In genomic region chr17:2151634-2152033, GRCh38 we compare ENCODE assay signal across 11 cellular contexts.
"Had no signal": no experiment of that assay in that cellular context is flagged by ENCODE, and none has a peak within 500 bp of the region (broad histone marks: within the 10 kb centered on the region; RNA-seq: fewer than 3 reads in every experiment).

No MANE protein-coding gene starts in this region.

- FAIRE-seq: pancreas, urothelium cell line had no signal

- H3K4me1 ChIP-seq: pancreas had no signal

- H3K27ac ChIP-seq: pancreas had no signal

- H3K9me3 ChIP-seq: pancreas had no signal

- H3K36me3 ChIP-seq: pancreas had no signal

- DNase-seq: activated CD4-positive, alpha-beta T cell treated with anti-CD3 and anti-CD28 coated beads, Interleukin-2, amount 50 U/mL, for 4 hours; activated CD4-positive, CD25-positive, alpha-beta regulatory T cell treated with anti-CD3 and anti-CD28 coated beads, Interleukin-2, amount 50 U/mL, for 72 hours; activated gamma-delta T cell treated with Interleukin-2 at 50 U/mL for 16 hours; activated T-cell treated with anti-CD3 and anti-CD28 coated beads, Interleukin-2, amount 50 U/mL, for 48 hours; caudate nucleus; cortex of kidney; effector memory CD8-positive, alpha-beta T cell; immature natural killer cell; stimulated activated CD4-positive, alpha-beta T cell treated with anti-CD3 and anti-CD28 coated beads, Interleukin-4, amount 100 ng/mL, for 24 hours had no signal

- ATAC-seq: effector memory CD8-positive, alpha-beta T cell; pancreas had no signal

- H3K4me3 ChIP-seq: pancreas had no signal

- H3K27me3 ChIP-seq: pancreas had no signal
